Comparison of ENCODE assay signal across 13 cellular contexts in genomic region chr10:79007843-79008319, GRCh38.
DNase-seq lines count a peak whose midpoint lies in the region; ATAC-seq and TF ChIP-seq lines count a peak whose summit lies in the region.
"Had no signal": no experiment of that assay in that cellular context is flagged by ENCODE, and none has a peak within 500 bp of the region (broad histone marks: within the 10 kb centered on the region; RNA-seq: fewer than 3 reads in every experiment).

No MANE protein-coding gene starts in this region.

- no peak for DNase-seq in Right ventricle myocardium superior
- DNase-seq in right atrium auricular region (ENCODE audit: low spot score): no peak
- peak in 1 of 4 donors; percentile 35 for DNase-seq in body of pancreas
- DNase-seq in left colon: peak in 1 of 2 donors; percentile 39
- DNase-seq in stimulated activated CD4-positive, alpha-beta T cell treated with anti-CD3 and anti-CD28 coated beads, Interleukin-12 subunit alpha, Interleukin-12 subunit beta, amount 100 ng/mL, for 4 hours: no peak
- DNase-seq in activated CD4-positive, alpha-beta T cell treated with anti-CD3 and anti-CD28 coated beads, Interleukin-2, amount 50 U/mL, for 48 hours: no peak
- no peak for DNase-seq in coronary artery (ENCODE audit: low spot score)
- DNase-seq: activated naive CD4-positive, alpha-beta T cell treated with anti-CD3 and anti-CD28 coated beads, Interleukin-2, amount 50 U/mL, for 16 hours; Caco-2; lower lobe of right lung had no signal

- TF ChIP-seq POLR2A in body of pancreas (IDR thresholded peaks at IDR 0.05): no peak

- H3K4me1 ChIP-seq in right atrium auricular region (peaks cover 0 to 6% of the 10 kb centered on the region in 2 donors), body of pancreas (peaks cover 16% of the 10 kb centered on the region)
- H3K4me1 ChIP-seq: lower lobe of right lung had no signal

- intact Hi-C loops in Right ventricle myocardium superior (cut with DNase I) (no loop called here), body of pancreas (cut with DNase I) (no loop called here), left colon (cut with DNase I, micrococcal nuclease) (no loop called here)

- no peaks in the 10 kb centered on the region for H3K36me3 ChIP-seq in right atrium auricular region
- H3K36me3 ChIP-seq in body of pancreas (replicated peaks in 1 of 2; ENCODE audit: insufficient read depth in 1 of 2, low read depth in 2 of 2): no peaks in the 10 kb centered on the region
- H3K36me3 ChIP-seq: esophagus muscularis mucosa, lower lobe of right lung had no signal

- ATAC-seq in Right ventricle myocardium superior (ENCODE audit: poor library complexity): peak; percentile 63
- peak; percentile 25 for ATAC-seq in body of pancreas
- ATAC-seq in left colon: peak; percentile 76
- ATAC-seq in GM18520 (IDR thresholded peaks at IDR 0.05; ENCODE audit: unreplicated experiment): no peak

- H3K27me3 ChIP-seq in right atrium auricular region: no peaks in the 10 kb centered on the region
- no peaks in the 10 kb centered on the region for H3K27me3 ChIP-seq in body of pancreas
- H3K27me3 ChIP-seq: esophagus muscularis mucosa had no signal

- H3K4me3 ChIP-seq in right atrium auricular region (no peak overlapping the region), body of pancreas (no peak overlapping the region), coronary artery (no peak overlapping the region)
- H3K4me3 ChIP-seq: esophagus muscularis mucosa, lower lobe of right lung had no signal

- H3K27ac ChIP-seq in right atrium auricular region (no peak overlapping the region), body of pancreas (no peak overlapping the region), coronary artery (no peak overlapping the region)
- H3K27ac ChIP-seq: esophagus muscularis mucosa, HL-60, lower lobe of right lung had no signal

- H3K9me3 ChIP-seq in right atrium auricular region (no peaks in the 10 kb centered on the region), body of pancreas (no peaks in the 10 kb centered on the region)
- H3K9me3 ChIP-seq: Caco-2, esophagus muscularis mucosa, lower lobe of right lung had no signal

- WGBS in body of pancreas, 2 donors: 83 to 100% methylated on average over 2 to 3 of the region's 3 CpGs

- TF ChIP-seq CTCF in right atrium auricular region (IDR thresholded peaks at IDR 0.05): no peak
- no peak for TF ChIP-seq CTCF in body of pancreas (IDR thresholded peaks at IDR 0.05)
- TF ChIP-seq CTCF in coronary artery (IDR thresholded peaks at IDR 0.05): no peak
